ENCODE assay signal across 26 cellular contexts in the genomic region with DNA sequence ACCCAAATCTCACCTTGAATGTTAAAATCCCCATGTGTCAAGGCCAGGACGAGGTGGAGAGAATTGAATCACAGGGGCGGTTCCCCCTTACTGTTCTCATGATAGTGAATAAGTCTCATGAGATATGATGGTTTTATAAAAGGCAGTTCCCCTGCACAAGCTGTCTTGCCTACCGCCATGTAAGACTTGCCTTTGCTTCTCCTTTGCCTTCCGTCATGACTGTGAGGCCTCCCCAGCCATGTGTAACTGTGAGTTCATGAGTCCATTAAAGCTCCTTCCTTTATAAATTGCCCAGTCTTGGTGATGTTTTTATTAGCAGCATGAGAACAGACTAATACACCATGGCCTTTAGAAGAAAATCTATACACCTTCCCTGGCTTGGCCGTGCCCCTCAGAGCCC. TPM values are rescaled to one million over a fixed set of nuclear protein-coding genes. Genes with fewer than 3 reads are reported as not detected.
DNase-seq lines count a peak whose midpoint lies in the region; ATAC-seq and TF ChIP-seq lines count a peak whose summit lies in the region.
"Had no signal": no experiment of that assay in that cellular context is flagged by ENCODE, and none has a peak within 500 bp of the region (broad histone marks: within the 10 kb centered on the region; RNA-seq: fewer than 3 reads in every experiment).

No MANE protein-coding gene starts in this region.

- CTCF ChIA-PET in T-cell (lab: Charles Lee) = interaction anchor here (0.7 to 1.4 kb wide), 4 partner anchors 67 to 141 kb away, joined by 3 to 5 read pairs (median 4); no protein-coding TSS in a partner anchor

- H3K27ac Mint-ChIP-seq in T-helper 2 cell treated with Interferon-gamma antibody and Interleukin-4, amounts not matched to agents 5 μg/mL and 100 μg/mL, for 36 hours = peak overlapping the region; percentile 68
- peak overlapping the region in 6 of 7 donors; percentile 73 to 93 (median 88) for H3K27ac Mint-ChIP-seq in CD14-positive monocyte
- peak overlapping the region; percentile 82 to 92 for H3K27ac Mint-ChIP-seq in T-cell
- peak overlapping the region in 5 of 6 donors; percentile 36 to 69 (median 50) for H3K27ac Mint-ChIP-seq in immature natural killer cell
- H3K27ac Mint-ChIP-seq: GM23338, HFFc6, nephron had no signal

- no peak overlapping the region for H3K4me3 Mint-ChIP-seq in T-helper 2 cell treated with Interferon-gamma antibody and Interleukin-4, amounts not matched to agents 5 μg/mL and 100 μg/mL, for 36 hours
- H3K4me3 Mint-ChIP-seq in CD14-positive monocyte (no peak overlapping the region), T-cell (peak overlapping the region in 1 of 3 donors; percentile 18), immature natural killer cell (peak overlapping the region in 1 of 5 donors; percentile 17)
- H3K4me3 Mint-ChIP-seq: GM23338, HFFc6, nephron had no signal

- no peaks in the 10 kb centered on the region for H3K27me3 Mint-ChIP-seq in T-helper 2 cell treated with Interferon-gamma antibody and Interleukin-4, amounts not matched to agents 5 μg/mL and 100 μg/mL, for 36 hours (ENCODE audit: low read depth)
- H3K27me3 Mint-ChIP-seq in CD14-positive monocyte (ENCODE audit: low read depth in 3 of 3) = peaks cover 0 to 6% (median 3%) of the 10 kb centered on the region in 3 donors
- no peaks in the 10 kb centered on the region for H3K27me3 Mint-ChIP-seq in T-cell
- peaks cover 1 to 10% (median 6%) of the 10 kb centered on the region in 3 donors for H3K27me3 Mint-ChIP-seq in immature natural killer cell (ENCODE audit: low read depth in 3 of 3)

- intact Hi-C loops in CD14-positive monocyte (cut with micrococcal nuclease) = loop anchor here in 1 of 2 donors (5.0 kb wide), 1 partner anchor 72 kb away; no protein-coding TSS in a partner anchor

- DNase-seq in T-helper 2 cell treated with Interferon-gamma antibody and Interleukin-4, amounts not matched to agents 5 μg/mL and 100 μg/mL, for 36 hours (ENCODE audit: low spot score) = no peak
- DNase-seq in T-helper 2 cell = no peak
- no peak for DNase-seq in CD14-positive monocyte (ENCODE audit: low spot score)
- DNase-seq in T-cell = no peak
- no peak for DNase-seq in immature natural killer cell
- no peak for DNase-seq in HT-29 (ENCODE audit: low spot score)
- DNase-seq in NCI-H524 treated with DMSO at 0.1 percent for 48 hours (lab: John Stamatoyannopoulos, UW) = no peak
- DNase-seq: 8988T; anterior cingulate cortex; Caco-2; cortex of kidney; DMS79 treated with DMSO at 0.1 percent for 48 hours; HFFc6; hippocampal formation; KBM-7; midbrain; MM.1S; NCI-H1417; NCI-H2107; NCI-H446; ovary; retina; stimulated activated naive CD8-positive, alpha-beta T cell treated with anti-CD3 and anti-CD28 coated beads, Interleukin-15, Interleukin-2, amounts not matched to agents 100 U/mL and 50 U/mL, for 24 hours had no signal

- peaks cover 29% of the 10 kb centered on the region for H3K36me3 Mint-ChIP-seq in T-helper 2 cell treated with Interferon-gamma antibody and Interleukin-4, amounts not matched to agents 5 μg/mL and 100 μg/mL, for 36 hours (ENCODE audit: low read depth)
- H3K36me3 Mint-ChIP-seq in CD14-positive monocyte (peaks cover 12 to 15% of the 10 kb centered on the region in 2 donors), T-cell (peaks cover 13% of the 10 kb centered on the region), immature natural killer cell (peaks cover 0 to 14% (median 5%) of the 10 kb centered on the region in 3 donors)

- POLR2A ChIA-PET in T-cell (lab: Charles Lee) = interaction anchor here in 1 of 2 donors (1.2 kb wide), 1 partner anchor 9 kb away, joined by 4 read pairs; no protein-coding TSS in a partner anchor

- H3K9me3 Mint-ChIP-seq in T-helper 2 cell treated with Interferon-gamma antibody and Interleukin-4, amounts not matched to agents 5 μg/mL and 100 μg/mL, for 36 hours = peaks cover 35% of the 10 kb centered on the region
- peaks cover 11 to 34% (median 31%) of the 10 kb centered on the region in 7 donors for H3K9me3 Mint-ChIP-seq in CD14-positive monocyte
- H3K9me3 Mint-ChIP-seq in T-cell = peaks cover 5 to 21% (median 10%) of the 10 kb centered on the region in 3 donors
- peaks cover 0 to 10% (median 7%) of the 10 kb centered on the region in 6 donors for H3K9me3 Mint-ChIP-seq in immature natural killer cell

- peaks cover 44% of the 10 kb centered on the region for H3K4me1 Mint-ChIP-seq in T-helper 2 cell treated with Interferon-gamma antibody and Interleukin-4, amounts not matched to agents 5 μg/mL and 100 μg/mL, for 36 hours (ENCODE audit: low read depth)
- H3K4me1 Mint-ChIP-seq in CD14-positive monocyte (peaks cover 27% of the 10 kb centered on the region), T-cell (peaks cover 32 to 48% (median 40%) of the 10 kb centered on the region in 3 donors), immature natural killer cell (peaks cover 72 to 82% of the 10 kb centered on the region in 2 donors)
- H3K4me1 Mint-ChIP-seq: GM23338, nephron had no signal

- ATAC-seq in T-cell (replicated peaks in 1 of 4) = no peak
- ATAC-seq in HG02798 (IDR thresholded peaks at IDR 0.05; ENCODE audit: poor library complexity, unreplicated experiment) = no peak

- TF ChIP-seq CTCF in CD14-positive monocyte (IDR thresholded peaks at IDR 0.05) = no peak

RNA-seq across cellular contexts. Expression of a gene that starts 7.4 kb away (rescaled TPM):
- 10 to 100 TPM; 50.4 to 81.0 TPM for polyA plus RNA-seq in CD14-positive monocyte
- total RNA-seq in T-cell = 100 to 1,000 TPM; 114 to 185 (median 152) TPM
- 100 to 1,000 TPM; 187 to 403 (median 297) TPM for polyA plus RNA-seq in immature natural killer cell
- 27.4 and 28.9 TPM in 2 replicates for total RNA-seq in HT-29 (2014; rRNA removed; shearing (Covaris generic))
